3 cellular contexts compared by ENCODE assay signal in genomic region chr2:2728635-2729034, GRCh38.
"Had no signal": no experiment of that assay in that cellular context is flagged by ENCODE, and none has a peak within 500 bp of the region (broad histone marks: within the 10 kb centered on the region; RNA-seq: fewer than 3 reads in every experiment).

No MANE protein-coding gene starts in this region.

- H3K4me3 ChIP-seq: GM12878 had no signal

- ATAC-seq: GM12878 had no signal

- DNase-seq: GDM1, GF-D8 had no signal
